ENCODE assay signal across 22 cellular contexts in the genomic region with DNA sequence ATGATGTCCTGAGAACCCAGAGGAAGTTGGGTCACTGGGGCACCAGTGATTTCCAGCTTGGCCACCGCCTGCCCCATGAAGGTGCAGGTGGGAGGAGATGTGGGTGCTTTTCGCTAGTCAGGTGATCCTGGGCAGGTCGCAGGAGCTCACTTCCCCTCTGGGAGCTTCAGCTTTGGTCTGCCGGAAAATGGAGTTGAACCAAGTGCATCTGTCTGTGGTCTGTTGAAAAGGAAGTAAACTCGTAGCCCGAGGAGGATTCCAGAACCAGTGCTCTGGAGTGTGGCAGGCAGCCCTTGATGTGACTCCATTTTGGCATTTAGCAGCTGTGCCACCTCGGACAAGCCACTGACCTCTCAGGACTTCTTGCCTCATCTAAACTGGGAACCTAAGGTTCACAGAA.
DNase-seq lines count a peak whose midpoint lies in the region; ATAC-seq, FAIRE-seq and TF ChIP-seq lines count a peak whose summit lies in the region.
"Had no signal": no experiment of that assay in that cellular context is flagged by ENCODE, and none has a peak within 500 bp of the region (broad histone marks: within the 10 kb centered on the region; RNA-seq: fewer than 3 reads in every experiment).

No MANE protein-coding gene starts in this region.

- no peak overlapping the region for H2BK5ac ChIP-seq in H1 (ENCODE audit: low read depth, low read length)

- peak overlapping the region; percentile 65; the same call in 1 of the 2 replicates for H2BK15ac ChIP-seq in H1 (ENCODE audit: low read length)

- H3K4me3 Mint-ChIP-seq in activated naive CD4-positive, alpha-beta T cell treated with anti-CD3 and anti-CD28 coated beads for 36 hours: no peak overlapping the region
- H3K4me3 Mint-ChIP-seq: CD4-positive, CD25-positive, alpha-beta regulatory T cell; H9; IgD-negative memory B cell had no signal

- WGBS in H1 (ENCODE audit: extremely low coverage in 1 of 2, insufficient coverage in 1 of 2, insufficient read length in 1 of 2, insufficient replicate concordance in 2 of 2, low coverage in 1 of 2, low lambda C conversion rate in 2 of 2, missing lambda C conversion rate in 1 of 2), 2 experiments: 89% methylated on average over 7 of the region's 7 CpGs; no CpG with 5 or more reads in 1 of the 2 experiments

- peak overlapping the region; percentile 46; the same call in 1 of the 2 replicates for H2BK12ac ChIP-seq in H1 (ENCODE audit: low read depth, low read length)

- TF ChIP-seq EP300 in H1 (IDR thresholded peaks at IDR 0.05; ENCODE audit: borderline replicate concordance in 1 of 2, low read depth in 2 of 2, low read length in 2 of 2): no peak

- ATAC-seq in GM21737 (IDR thresholded peaks at IDR 0.05; ENCODE audit: unreplicated experiment): no peak

- no peaks in the 10 kb centered on the region for H3K79me2 ChIP-seq in H1 (ENCODE audit: control insufficient read depth in 1 of 2, insufficient read depth in 2 of 2, low read length in 2 of 2)

- no peak overlapping the region for H2BK20ac ChIP-seq in H1 (ENCODE audit: low read length)

- H3K18ac ChIP-seq in H1 (ENCODE audit: extremely low read depth, low read length): no peak overlapping the region

- H2AK5ac ChIP-seq in H1 (ENCODE audit: low read depth, low read length): no peak overlapping the region

- H3K27ac Mint-ChIP-seq in activated naive CD4-positive, alpha-beta T cell treated with anti-CD3 and anti-CD28 coated beads for 36 hours: no peak overlapping the region
- H3K27ac Mint-ChIP-seq: CD4-positive, CD25-positive, alpha-beta regulatory T cell; H9; IgD-negative memory B cell had no signal

- no peak overlapping the region for H3K14ac ChIP-seq in H1 (ENCODE audit: insufficient read length)

- no peaks in the 10 kb centered on the region for H3K36me3 Mint-ChIP-seq in activated naive CD4-positive, alpha-beta T cell treated with anti-CD3 and anti-CD28 coated beads for 36 hours (ENCODE audit: low read depth)
- H3K36me3 Mint-ChIP-seq: CD4-positive, CD25-positive, alpha-beta regulatory T cell; IgD-negative memory B cell had no signal

- peak overlapping the region; percentile 19 for H2BK120ac ChIP-seq in H1 (replicated peaks; ENCODE audit: low read depth, low read length)

- H4K5ac ChIP-seq in H1 (ENCODE audit: insufficient read length, low read depth, low read length): no peak overlapping the region

- no peak overlapping the region for H3K4ac ChIP-seq in H1 (replicated peaks; ENCODE audit: insufficient read length, low read depth, low read length)

- no peak overlapping the region for H3K27ac ChIP-seq in H1 (ENCODE audit: low read depth, low read length)

- H3K23ac ChIP-seq in H1 (ENCODE audit: insufficient read length): no peak overlapping the region

- no peaks in the 10 kb centered on the region for H3K27me3 Mint-ChIP-seq in activated naive CD4-positive, alpha-beta T cell treated with anti-CD3 and anti-CD28 coated beads for 36 hours (ENCODE audit: low read depth)
- H3K27me3 Mint-ChIP-seq: CD4-positive, CD25-positive, alpha-beta regulatory T cell had no signal

- no peaks in the 10 kb centered on the region for H4K20me1 ChIP-seq in H1 (replicated peaks in 1 of 2; ENCODE audit: control insufficient read depth in 1 of 2, insufficient read depth in 2 of 2, low read length in 2 of 2)

- peaks cover 6% of the 10 kb centered on the region for H3K4me1 Mint-ChIP-seq in activated naive CD4-positive, alpha-beta T cell treated with anti-CD3 and anti-CD28 coated beads for 36 hours (ENCODE audit: low read depth)

- POLR2A ChIA-PET in H1 (lab: Charles Lee; ENCODE audit: partially characterized antibody): interaction anchor here (1.1 kb wide), 2 partner anchors 20 to 28 kb away, joined by 3 to 4 read pairs; no protein-coding TSS in a partner anchor

- H3K4me2 ChIP-seq in H1 (ENCODE audit: insufficient read depth in 1 of 2, low read depth in 2 of 2, low read length in 2 of 2): no peak overlapping the region

- no peak overlapping the region for H2AFZ ChIP-seq in H1 (ENCODE audit: low read length)

- peak overlapping the region; percentile 80 for H4K8ac ChIP-seq in H1 (ENCODE audit: extremely low read depth, insufficient read depth, low read length)

- no peak overlapping the region for H3K4me3 ChIP-seq in H1 (ENCODE audit: extremely low read depth in 1 of 4, insufficient read depth in 2 of 4, low read depth in 3 of 4, low read length in 4 of 4)
- H3K4me3 ChIP-seq: MG63 had no signal

- no peak for TF ChIP-seq CTCF in H1 (IDR thresholded peaks at IDR 0.05; ENCODE audit: control extremely low read depth in 1 of 3, insufficient read depth in 1 of 3, low read depth in 1 of 3, low read length in 3 of 3)

- H3K36me3 ChIP-seq in H1 (ENCODE audit: control insufficient read depth in 2 of 4, insufficient read depth in 4 of 4, low read length in 3 of 4): no peaks in the 10 kb centered on the region
- H3K36me3 ChIP-seq: MG63 had no signal

- TF ChIP-seq RAD21 in H1 (IDR thresholded peaks at IDR 0.05 in 1 of 2, conservative IDR thresholded peaks at IDR 0.05 in 1 of 2; ENCODE audit: low read depth in 2 of 2, low read length in 2 of 2): no peak

- CTCF ChIA-PET in activated naive CD4-positive, alpha-beta T cell treated with anti-CD3 and anti-CD28 coated beads for 36 hours (lab: Charles Lee): no interaction called here
- CTCF ChIA-PET in H1 (lab: Charles Lee; ENCODE audit: partially characterized antibody): interaction anchor here (1.1 to 1.4 kb wide), 3 partner anchors 35 to 112 kb away, joined by 3 to 5 read pairs (median 5); no protein-coding TSS in a partner anchor

- no peak overlapping the region for H3K9ac ChIP-seq in H1 (replicated peaks in 1 of 4; ENCODE audit: extremely low read depth in 1 of 4, low read depth in 3 of 4, low read length in 3 of 4)

- no peaks in the 10 kb centered on the region for H3K79me1 ChIP-seq in H1 (ENCODE audit: low read depth, low read length)

- H3K23me2 ChIP-seq in H1 (ENCODE audit: low read depth, low read length): peaks cover 3% of the 10 kb centered on the region

- no peak for FAIRE-seq in H1 (lab: Jason Lieb, UNC)
- FAIRE-seq: A204.1 had no signal

- H3K27me3 ChIP-seq in H1 (replicated peaks in 1 of 4; ENCODE audit: control insufficient read depth in 3 of 4, extremely low read depth in 1 of 4, insufficient read depth in 3 of 4, low read length in 3 of 4): peaks cover 0 to 4% (median 0%) of the 10 kb centered on the region in 4 experiments; a peak in 2 of 7 replicates

- no peak for TF ChIP-seq POLR2A in H1 (IDR thresholded peaks at IDR 0.05; ENCODE audit: control extremely low read depth in 1 of 2, low read depth in 2 of 2, low read length in 2 of 2)

- peaks cover 4 to 7% (median 6%) of the 10 kb centered on the region in 4 experiments; a peak in 6 of 7 replicates for H3K4me1 ChIP-seq in H1 (replicated peaks in 1 of 4; ENCODE audit: control insufficient read depth in 3 of 4, insufficient read depth in 4 of 4, low read length in 3 of 4)

- intact Hi-C loops in activated naive CD4-positive, alpha-beta T cell treated with anti-CD3 and anti-CD28 coated beads for 36 hours (cut with micrococcal nuclease): no loop called here

- peak overlapping the region; percentile 30 for H4K91ac ChIP-seq in H1 (replicated peaks; ENCODE audit: insufficient read length, low read length)

- no peak overlapping the region for H3K56ac ChIP-seq in H1 (replicated peaks; ENCODE audit: insufficient read length, low read depth, low read length)

- H3K9me3 ChIP-seq in H1 (ENCODE audit: insufficient read depth in 2 of 2, low read depth in 1 of 2, low read length in 1 of 2): no peaks in the 10 kb centered on the region

- peak; percentile 6 for DNase-seq in activated naive CD4-positive, alpha-beta T cell treated with anti-CD3 and anti-CD28 coated beads for 36 hours
- DNase-seq in activated naive CD4-positive, alpha-beta T cell treated with Interleukin-2 at 50 U/mL for 16 hours: no peak
- DNase-seq in NOMO-1 treated with DMSO at 0.1 percent for 48 hours (lab: John Stamatoyannopoulos, UW; ENCODE audit: unreplicated experiment) (peak; percentile 30), H1 (ENCODE audit: low read depth in 1 of 2, low spot score in 2 of 2) (no peak), HCEC 1CT (no peak), putamen (ENCODE audit: low spot score) (no peak), NCI-H2081 treated with DMSO at 0.1 percent for 48 hours (lab: John Stamatoyannopoulos, UW) (no peak)
- DNase-seq: CD4-positive, CD25-positive, alpha-beta regulatory T cell; DMS79; H9; MG63; NCI-H1105; NCI-H2029 treated with DMSO at 0.1 percent for 48 hours; NCI-H2171; NCI-H345; NCI-H524; NCI-H774; NK-92 treated with Interleukin-12 subunit alpha and Interleukin-12 subunit beta, amount 100 ng/mL, for 24 hours; SHP77 had no signal

- H3K9me3 Mint-ChIP-seq in activated naive CD4-positive, alpha-beta T cell treated with anti-CD3 and anti-CD28 coated beads for 36 hours: no peaks in the 10 kb centered on the region
- H3K9me3 Mint-ChIP-seq: CD4-positive, CD25-positive, alpha-beta regulatory T cell had no signal

Comparison
In these comparisons a context has a peak if more than half of its experiments do, and no peak if none do; other contexts are left out.
1. DNase-seq: peak in activated naive CD4-positive, alpha-beta T cell treated with anti-CD3 and anti-CD28 coated beads for 36 hours (single experiment) and NOMO-1 treated with DMSO at 0.1 percent for 48 hours (single experiment); none in activated naive CD4-positive, alpha-beta T cell treated with Interleukin-2 at 50 U/mL for 16 hours (single experiment), H1 (0 of 2), HCEC 1CT (single experiment), putamen (single experiment) and NCI-H2081 treated with DMSO at 0.1 percent for 48 hours (single experiment).